ENCODE assay signal across 29 cellular contexts in the genomic region with DNA sequence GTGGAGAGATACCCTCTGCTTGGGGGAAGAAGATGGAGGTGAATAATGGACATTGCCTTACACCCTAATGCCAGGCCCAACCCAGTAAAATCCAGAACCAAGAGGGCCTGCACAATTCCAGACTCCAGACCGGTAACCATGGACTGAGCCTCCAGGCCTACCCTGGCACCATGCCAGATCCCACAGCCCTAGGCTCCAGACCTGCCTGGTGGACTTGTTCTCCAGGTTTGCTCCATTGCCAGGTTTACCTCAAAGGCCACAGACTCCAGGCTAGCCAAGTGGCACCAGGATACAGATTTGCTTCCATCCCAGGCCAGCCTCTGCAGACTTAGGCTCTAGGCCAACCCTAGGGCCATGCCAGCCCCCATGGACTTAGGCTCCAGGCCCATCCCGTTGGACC. TPM values are rescaled to one million over a fixed set of nuclear protein-coding genes. Genes with fewer than 3 reads are reported as not detected.
"Had no signal": no experiment of that assay in that cellular context is flagged by ENCODE, and none has a peak within 500 bp of the region (broad histone marks: within the 10 kb centered on the region; RNA-seq: fewer than 3 reads in every experiment).

No MANE protein-coding gene starts in this region.

- H3K36me3 ChIP-seq: adrenal gland, ascending aorta, brain microvascular endothelial cell, left lung, sigmoid colon, stomach, suprapubic skin, transverse colon, vagina had no signal

- DNase-seq: activated CD4-positive, alpha-beta T cell treated with anti-CD3 and anti-CD28 coated beads for 1 hour; activated CD4-positive, alpha-beta T cell treated with anti-CD3 and anti-CD28 coated beads, Interleukin-2, amount 50 U/mL, for 4 hours; activated CD8-positive, alpha-beta memory T cell treated with anti-CD3 and anti-CD28 coated beads for 24 hours; activated CD8-positive, alpha-beta memory T cell treated with anti-CD3 and anti-CD28 coated beads, Interleukin-2, amount 50 U/mL, for 4 hours; activated naive CD4-positive, alpha-beta T cell; activated T-cell treated with anti-CD3 and anti-CD28 coated beads, Interleukin-2, amount 50 U/mL, for 24 hours; adrenal gland; brain microvascular endothelial cell; effector memory CD8-positive, alpha-beta T cell; glutamatergic neuron; hippocampal formation; kidney glomerular epithelial cell; left lung; midbrain; natural killer cell; retina; sigmoid colon; stimulated activated CD4-positive, alpha-beta T cell treated with anti-CD3 and anti-CD28 coated beads, Interleukin-15, amount 100 ng/mL, for 24 hours; stomach; transverse colon had no signal

- H3K4me2 ChIP-seq: smooth muscle cell had no signal

- H3K27ac ChIP-seq: adrenal gland, ascending aorta, brain microvascular endothelial cell, left lung, sigmoid colon, stomach, suprapubic skin, transverse colon, vagina had no signal

- H3K4me3 ChIP-seq: adrenal gland, ascending aorta, left lung, sigmoid colon, smooth muscle cell, stomach, suprapubic skin, transverse colon, vagina had no signal

- H3K4me1 ChIP-seq: adrenal gland, ascending aorta, left lung, sigmoid colon, stomach, suprapubic skin, transverse colon, vagina had no signal

- H3K27me3 ChIP-seq: ascending aorta, brain microvascular endothelial cell, left lung, sigmoid colon, stomach, transverse colon, vagina had no signal

- FAIRE-seq: colon, endothelial cell of umbilical vein, frontal cortex had no signal

- H3K9me3 ChIP-seq: adrenal gland, ascending aorta, left lung, sigmoid colon, stomach, suprapubic skin, transverse colon, vagina had no signal

RNA-seq across cellular contexts. Expression of a gene that starts 14.0 kb away (rescaled TPM):
- total RNA-seq: ascending aorta, endothelial cell of umbilical vein, lung microvascular endothelial cell, osteocyte had no signal
- polyA plus RNA-seq: smooth muscle cell had no signal
